ENCODE assay signal across 1 cellular context in the genomic region with DNA sequence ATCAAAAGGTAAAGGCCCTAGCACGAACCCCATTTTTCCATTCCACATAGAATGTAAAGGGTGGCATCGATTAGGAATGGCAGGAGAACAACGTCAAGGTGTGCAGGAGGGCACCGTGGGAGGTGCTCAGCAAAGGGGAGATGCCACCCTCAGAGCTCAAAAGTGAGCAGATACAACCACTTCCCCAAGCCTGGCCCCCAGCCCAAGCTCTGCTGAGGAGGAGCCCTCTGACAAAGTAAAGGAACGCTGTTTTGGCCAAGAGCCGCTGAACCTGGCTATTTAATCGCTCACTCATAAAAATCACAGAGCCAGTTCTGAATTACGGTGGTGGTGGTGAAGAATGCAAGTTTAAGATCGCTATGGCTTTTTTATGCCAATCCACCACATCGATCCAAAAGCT.
TF ChIP-seq lines count a peak whose summit lies in the region.

No MANE protein-coding gene starts in this region.

TF ChIP-seq in H1, 55 proteins besides CTCF, POLR2A, EP300 and RAD21 (continued from another document):
- TF ChIP-seq, protein P1, sequence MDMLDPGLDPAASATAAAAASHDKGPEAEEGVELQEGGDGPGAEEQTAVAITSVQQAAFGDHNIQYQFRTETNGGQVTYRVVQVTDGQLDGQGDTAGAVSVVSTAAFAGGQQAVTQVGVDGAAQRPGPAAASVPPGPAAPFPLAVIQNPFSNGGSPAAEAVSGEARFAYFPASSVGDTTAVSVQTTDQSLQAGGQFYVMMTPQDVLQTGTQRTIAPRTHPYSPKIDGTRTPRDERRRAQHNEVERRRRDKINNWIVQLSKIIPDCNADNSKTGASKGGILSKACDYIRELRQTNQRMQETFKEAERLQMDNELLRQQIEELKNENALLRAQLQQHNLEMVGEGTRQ (IDR thresholded peaks at IDR 0.05; ENCODE audit: low read length): no peak
- TF ChIP-seq CBX8 (IDR thresholded peaks at IDR 0.05; ENCODE audit: borderline replicate concordance, low read depth, low read length) (no peak), NRF1 (IDR thresholded peaks at IDR 0.05; ENCODE audit: low read depth, low read length) (no peak), TEAD4 (IDR thresholded peaks at IDR 0.05; ENCODE audit: low read depth, low read length) (no peak), POLR2AphosphoS5 (IDR thresholded peaks at IDR 0.05; ENCODE audit: low read depth, low read length) (no peak), CTBP2 (IDR thresholded peaks at IDR 0.05; ENCODE audit: borderline replicate concordance, insufficient read depth, insufficient read length, low read length) (no peak), SIN3A (conservative IDR thresholded peaks at IDR 0.05 in 1 of 2, IDR thresholded peaks at IDR 0.05 in 1 of 2; ENCODE audit: low read depth in 1 of 2, low read length in 2 of 2) (no peak), EGR1 (IDR thresholded peaks at IDR 0.05; ENCODE audit: borderline replicate concordance, low read depth, low read length) (no peak), HDAC2 (IDR thresholded peaks at IDR 0.05; ENCODE audit: borderline replicate concordance in 1 of 2, low read depth in 2 of 2, low read length in 2 of 2) (no peak), RFX5 (IDR thresholded peaks at IDR 0.05; ENCODE audit: borderline replicate concordance, low read depth, low read length) (no peak), RXRA (IDR thresholded peaks at IDR 0.05; ENCODE audit: insufficient read depth, low read depth, low read length) (no peak), ASH2L (IDR thresholded peaks at IDR 0.05; ENCODE audit: low read length) (no peak), RBBP5 (IDR thresholded peaks at IDR 0.05; ENCODE audit: borderline replicate concordance, low read depth, low read length) (no peak)
- TF ChIP-seq, protein P2, sequence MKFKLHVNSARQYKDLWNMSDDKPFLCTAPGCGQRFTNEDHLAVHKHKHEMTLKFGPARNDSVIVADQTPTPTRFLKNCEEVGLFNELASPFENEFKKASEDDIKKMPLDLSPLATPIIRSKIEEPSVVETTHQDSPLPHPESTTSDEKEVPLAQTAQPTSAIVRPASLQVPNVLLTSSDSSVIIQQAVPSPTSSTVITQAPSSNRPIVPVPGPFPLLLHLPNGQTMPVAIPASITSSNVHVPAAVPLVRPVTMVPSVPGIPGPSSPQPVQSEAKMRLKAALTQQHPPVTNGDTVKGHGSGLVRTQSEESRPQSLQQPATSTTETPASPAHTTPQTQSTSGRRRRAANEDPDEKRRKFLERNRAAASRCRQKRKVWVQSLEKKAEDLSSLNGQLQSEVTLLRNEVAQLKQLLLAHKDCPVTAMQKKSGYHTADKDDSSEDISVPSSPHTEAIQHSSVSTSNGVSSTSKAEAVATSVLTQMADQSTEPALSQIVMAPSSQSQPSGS (IDR thresholded peaks at IDR 0.05; ENCODE audit: low read length): no peak
- TF ChIP-seq, protein P3, sequence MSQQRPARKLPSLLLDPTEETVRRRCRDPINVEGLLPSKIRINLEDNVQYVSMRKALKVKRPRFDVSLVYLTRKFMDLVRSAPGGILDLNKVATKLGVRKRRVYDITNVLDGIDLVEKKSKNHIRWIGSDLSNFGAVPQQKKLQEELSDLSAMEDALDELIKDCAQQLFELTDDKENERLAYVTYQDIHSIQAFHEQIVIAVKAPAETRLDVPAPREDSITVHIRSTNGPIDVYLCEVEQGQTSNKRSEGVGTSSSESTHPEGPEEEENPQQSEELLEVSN (IDR thresholded peaks at IDR 0.05): no peak
- TF ChIP-seq, protein P4, sequence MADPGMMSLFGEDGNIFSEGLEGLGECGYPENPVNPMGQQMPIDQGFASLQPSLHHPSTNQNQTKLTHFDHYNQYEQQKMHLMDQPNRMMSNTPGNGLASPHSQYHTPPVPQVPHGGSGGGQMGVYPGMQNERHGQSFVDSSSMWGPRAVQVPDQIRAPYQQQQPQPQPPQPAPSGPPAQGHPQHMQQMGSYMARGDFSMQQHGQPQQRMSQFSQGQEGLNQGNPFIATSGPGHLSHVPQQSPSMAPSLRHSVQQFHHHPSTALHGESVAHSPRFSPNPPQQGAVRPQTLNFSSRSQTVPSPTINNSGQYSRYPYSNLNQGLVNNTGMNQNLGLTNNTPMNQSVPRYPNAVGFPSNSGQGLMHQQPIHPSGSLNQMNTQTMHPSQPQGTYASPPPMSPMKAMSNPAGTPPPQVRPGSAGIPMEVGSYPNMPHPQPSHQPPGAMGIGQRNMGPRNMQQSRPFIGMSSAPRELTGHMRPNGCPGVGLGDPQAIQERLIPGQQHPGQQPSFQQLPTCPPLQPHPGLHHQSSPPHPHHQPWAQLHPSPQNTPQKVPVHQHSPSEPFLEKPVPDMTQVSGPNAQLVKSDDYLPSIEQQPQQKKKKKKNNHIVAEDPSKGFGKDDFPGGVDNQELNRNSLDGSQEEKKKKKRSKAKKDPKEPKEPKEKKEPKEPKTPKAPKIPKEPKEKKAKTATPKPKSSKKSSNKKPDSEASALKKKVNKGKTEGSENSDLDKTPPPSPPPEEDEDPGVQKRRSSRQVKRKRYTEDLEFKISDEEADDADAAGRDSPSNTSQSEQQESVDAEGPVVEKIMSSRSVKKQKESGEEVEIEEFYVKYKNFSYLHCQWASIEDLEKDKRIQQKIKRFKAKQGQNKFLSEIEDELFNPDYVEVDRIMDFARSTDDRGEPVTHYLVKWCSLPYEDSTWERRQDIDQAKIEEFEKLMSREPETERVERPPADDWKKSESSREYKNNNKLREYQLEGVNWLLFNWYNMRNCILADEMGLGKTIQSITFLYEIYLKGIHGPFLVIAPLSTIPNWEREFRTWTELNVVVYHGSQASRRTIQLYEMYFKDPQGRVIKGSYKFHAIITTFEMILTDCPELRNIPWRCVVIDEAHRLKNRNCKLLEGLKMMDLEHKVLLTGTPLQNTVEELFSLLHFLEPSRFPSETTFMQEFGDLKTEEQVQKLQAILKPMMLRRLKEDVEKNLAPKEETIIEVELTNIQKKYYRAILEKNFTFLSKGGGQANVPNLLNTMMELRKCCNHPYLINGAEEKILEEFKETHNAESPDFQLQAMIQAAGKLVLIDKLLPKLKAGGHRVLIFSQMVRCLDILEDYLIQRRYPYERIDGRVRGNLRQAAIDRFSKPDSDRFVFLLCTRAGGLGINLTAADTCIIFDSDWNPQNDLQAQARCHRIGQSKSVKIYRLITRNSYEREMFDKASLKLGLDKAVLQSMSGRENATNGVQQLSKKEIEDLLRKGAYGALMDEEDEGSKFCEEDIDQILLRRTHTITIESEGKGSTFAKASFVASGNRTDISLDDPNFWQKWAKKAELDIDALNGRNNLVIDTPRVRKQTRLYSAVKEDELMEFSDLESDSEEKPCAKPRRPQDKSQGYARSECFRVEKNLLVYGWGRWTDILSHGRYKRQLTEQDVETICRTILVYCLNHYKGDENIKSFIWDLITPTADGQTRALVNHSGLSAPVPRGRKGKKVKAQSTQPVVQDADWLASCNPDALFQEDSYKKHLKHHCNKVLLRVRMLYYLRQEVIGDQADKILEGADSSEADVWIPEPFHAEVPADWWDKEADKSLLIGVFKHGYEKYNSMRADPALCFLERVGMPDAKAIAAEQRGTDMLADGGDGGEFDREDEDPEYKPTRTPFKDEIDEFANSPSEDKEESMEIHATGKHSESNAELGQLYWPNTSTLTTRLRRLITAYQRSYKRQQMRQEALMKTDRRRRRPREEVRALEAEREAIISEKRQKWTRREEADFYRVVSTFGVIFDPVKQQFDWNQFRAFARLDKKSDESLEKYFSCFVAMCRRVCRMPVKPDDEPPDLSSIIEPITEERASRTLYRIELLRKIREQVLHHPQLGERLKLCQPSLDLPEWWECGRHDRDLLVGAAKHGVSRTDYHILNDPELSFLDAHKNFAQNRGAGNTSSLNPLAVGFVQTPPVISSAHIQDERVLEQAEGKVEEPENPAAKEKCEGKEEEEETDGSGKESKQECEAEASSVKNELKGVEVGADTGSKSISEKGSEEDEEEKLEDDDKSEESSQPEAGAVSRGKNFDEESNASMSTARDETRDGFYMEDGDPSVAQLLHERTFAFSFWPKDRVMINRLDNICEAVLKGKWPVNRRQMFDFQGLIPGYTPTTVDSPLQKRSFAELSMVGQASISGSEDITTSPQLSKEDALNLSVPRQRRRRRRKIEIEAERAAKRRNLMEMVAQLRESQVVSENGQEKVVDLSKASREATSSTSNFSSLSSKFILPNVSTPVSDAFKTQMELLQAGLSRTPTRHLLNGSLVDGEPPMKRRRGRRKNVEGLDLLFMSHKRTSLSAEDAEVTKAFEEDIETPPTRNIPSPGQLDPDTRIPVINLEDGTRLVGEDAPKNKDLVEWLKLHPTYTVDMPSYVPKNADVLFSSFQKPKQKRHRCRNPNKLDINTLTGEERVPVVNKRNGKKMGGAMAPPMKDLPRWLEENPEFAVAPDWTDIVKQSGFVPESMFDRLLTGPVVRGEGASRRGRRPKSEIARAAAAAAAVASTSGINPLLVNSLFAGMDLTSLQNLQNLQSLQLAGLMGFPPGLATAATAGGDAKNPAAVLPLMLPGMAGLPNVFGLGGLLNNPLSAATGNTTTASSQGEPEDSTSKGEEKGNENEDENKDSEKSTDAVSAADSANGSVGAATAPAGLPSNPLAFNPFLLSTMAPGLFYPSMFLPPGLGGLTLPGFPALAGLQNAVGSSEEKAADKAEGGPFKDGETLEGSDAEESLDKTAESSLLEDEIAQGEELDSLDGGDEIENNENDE (IDR thresholded peaks at IDR 0.05; ENCODE audit: insufficient replicate concordance, low read length): no peak
